Comparison of ENCODE assay signal across 1 cellular context in the genomic region with DNA sequence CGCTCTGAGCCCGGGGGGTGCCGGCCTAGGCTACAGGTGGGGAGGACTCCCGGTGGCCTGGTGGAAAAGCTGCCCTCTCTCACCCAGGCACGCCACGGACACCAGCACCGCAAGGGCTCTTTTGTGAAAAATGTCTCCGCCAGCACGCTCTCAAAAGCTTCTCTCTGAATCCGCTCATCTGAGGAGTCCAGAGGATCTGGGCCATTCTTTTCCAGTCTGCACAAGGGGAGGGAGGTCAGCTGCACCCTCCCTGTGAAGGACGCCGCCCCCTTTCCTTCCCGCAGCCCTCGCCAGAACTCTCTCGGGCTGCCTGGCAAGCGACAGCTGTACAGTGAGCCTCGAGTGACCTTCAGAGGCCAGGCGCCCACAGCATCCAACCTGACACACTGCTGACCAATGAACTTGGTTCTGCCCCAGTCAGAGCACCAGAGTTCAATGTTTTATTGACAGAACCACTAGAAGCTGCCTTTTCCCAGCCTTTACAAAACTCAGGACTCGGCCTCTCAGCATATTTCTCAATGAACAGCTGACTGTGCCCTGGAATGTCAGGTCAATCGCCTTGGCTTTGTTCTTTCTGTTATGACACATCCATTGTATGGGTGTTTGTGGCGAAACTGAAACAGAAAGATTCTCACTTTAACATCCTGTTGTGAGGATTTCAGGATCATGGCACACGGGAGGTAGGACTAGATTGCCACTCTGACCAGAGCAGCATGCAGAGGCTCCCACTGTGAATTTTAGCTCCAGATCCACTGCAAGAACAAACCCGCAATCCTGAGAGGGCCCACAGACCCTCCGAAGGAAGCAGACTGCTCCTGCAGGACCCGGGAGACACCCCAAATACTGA.
TF ChIP-seq lines count a peak whose summit lies in the region.

No MANE protein-coding gene starts in this region.

TF ChIP-seq in HCT116, 20 proteins besides CTCF, POLR2A, EP300 and RAD21 (continued from another document):
- TF ChIP-seq FOSL1 (IDR thresholded peaks at IDR 0.05; ENCODE audit: low read depth) = peak; percentile 65
- no peak for TF ChIP-seq EZH2phosphoT487 (IDR thresholded peaks at IDR 0.05; ENCODE audit: borderline replicate concordance)
- peak; percentile 71 for TF ChIP-seq TCF7L2 (IDR thresholded peaks at IDR 0.05; ENCODE audit: borderline replicate concordance, extremely low read depth, insufficient read depth, insufficient read length)
- no peak for TF ChIP-seq EZH2 (IDR thresholded peaks at IDR 0.05)
- TF ChIP-seq, protein P1, sequence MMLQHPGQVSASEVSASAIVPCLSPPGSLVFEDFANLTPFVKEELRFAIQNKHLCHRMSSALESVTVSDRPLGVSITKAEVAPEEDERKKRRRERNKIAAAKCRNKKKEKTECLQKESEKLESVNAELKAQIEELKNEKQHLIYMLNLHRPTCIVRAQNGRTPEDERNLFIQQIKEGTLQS (IDR thresholded peaks at IDR 0.05) = no peak
- TF ChIP-seq, protein P2, sequence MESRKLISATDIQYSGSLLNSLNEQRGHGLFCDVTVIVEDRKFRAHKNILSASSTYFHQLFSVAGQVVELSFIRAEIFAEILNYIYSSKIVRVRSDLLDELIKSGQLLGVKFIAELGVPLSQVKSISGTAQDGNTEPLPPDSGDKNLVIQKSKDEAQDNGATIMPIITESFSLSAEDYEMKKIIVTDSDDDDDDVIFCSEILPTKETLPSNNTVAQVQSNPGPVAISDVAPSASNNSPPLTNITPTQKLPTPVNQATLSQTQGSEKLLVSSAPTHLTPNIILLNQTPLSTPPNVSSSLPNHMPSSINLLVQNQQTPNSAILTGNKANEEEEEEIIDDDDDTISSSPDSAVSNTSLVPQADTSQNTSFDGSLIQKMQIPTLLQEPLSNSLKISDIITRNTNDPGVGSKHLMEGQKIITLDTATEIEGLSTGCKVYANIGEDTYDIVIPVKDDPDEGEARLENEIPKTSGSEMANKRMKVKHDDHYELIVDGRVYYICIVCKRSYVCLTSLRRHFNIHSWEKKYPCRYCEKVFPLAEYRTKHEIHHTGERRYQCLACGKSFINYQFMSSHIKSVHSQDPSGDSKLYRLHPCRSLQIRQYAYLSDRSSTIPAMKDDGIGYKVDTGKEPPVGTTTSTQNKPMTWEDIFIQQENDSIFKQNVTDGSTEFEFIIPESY (IDR thresholded peaks at IDR 0.05; ENCODE audit: extremely low read depth, insufficient replicate concordance, low read length) = no peak
- no peak for TF ChIP-seq ZFX (IDR thresholded peaks at IDR 0.05)
- TF ChIP-seq CEBPB (IDR thresholded peaks at IDR 0.05; ENCODE audit: low read depth) = peak; percentile 94
- peak; percentile 73 for TF ChIP-seq SP1 (IDR thresholded peaks at IDR 0.05; ENCODE audit: low read depth)
- no peak for TF ChIP-seq SRF (IDR thresholded peaks at IDR 0.05; ENCODE audit: low read depth)
- no peak for TF ChIP-seq POLR2AphosphoS5 (IDR thresholded peaks at IDR 0.05; ENCODE audit: low read depth, low read length)
- peak; percentile 90; the same call in 1 of the 2 replicates for TF ChIP-seq CBX3 (IDR thresholded peaks at IDR 0.05; ENCODE audit: low read depth)
- TF ChIP-seq, protein P3, sequence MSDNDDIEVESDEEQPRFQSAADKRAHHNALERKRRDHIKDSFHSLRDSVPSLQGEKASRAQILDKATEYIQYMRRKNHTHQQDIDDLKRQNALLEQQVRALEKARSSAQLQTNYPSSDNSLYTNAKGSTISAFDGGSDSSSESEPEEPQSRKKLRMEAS (IDR thresholded peaks at IDR 0.05) = peak; percentile 67
- TF ChIP-seq YY1 (IDR thresholded peaks at IDR 0.05; ENCODE audit: extremely low read depth, insufficient replicate concordance, low read depth, low read length) = no peak
- peak; percentile 77 for TF ChIP-seq JUND (IDR thresholded peaks at IDR 0.05)
- TF ChIP-seq, protein P4, sequence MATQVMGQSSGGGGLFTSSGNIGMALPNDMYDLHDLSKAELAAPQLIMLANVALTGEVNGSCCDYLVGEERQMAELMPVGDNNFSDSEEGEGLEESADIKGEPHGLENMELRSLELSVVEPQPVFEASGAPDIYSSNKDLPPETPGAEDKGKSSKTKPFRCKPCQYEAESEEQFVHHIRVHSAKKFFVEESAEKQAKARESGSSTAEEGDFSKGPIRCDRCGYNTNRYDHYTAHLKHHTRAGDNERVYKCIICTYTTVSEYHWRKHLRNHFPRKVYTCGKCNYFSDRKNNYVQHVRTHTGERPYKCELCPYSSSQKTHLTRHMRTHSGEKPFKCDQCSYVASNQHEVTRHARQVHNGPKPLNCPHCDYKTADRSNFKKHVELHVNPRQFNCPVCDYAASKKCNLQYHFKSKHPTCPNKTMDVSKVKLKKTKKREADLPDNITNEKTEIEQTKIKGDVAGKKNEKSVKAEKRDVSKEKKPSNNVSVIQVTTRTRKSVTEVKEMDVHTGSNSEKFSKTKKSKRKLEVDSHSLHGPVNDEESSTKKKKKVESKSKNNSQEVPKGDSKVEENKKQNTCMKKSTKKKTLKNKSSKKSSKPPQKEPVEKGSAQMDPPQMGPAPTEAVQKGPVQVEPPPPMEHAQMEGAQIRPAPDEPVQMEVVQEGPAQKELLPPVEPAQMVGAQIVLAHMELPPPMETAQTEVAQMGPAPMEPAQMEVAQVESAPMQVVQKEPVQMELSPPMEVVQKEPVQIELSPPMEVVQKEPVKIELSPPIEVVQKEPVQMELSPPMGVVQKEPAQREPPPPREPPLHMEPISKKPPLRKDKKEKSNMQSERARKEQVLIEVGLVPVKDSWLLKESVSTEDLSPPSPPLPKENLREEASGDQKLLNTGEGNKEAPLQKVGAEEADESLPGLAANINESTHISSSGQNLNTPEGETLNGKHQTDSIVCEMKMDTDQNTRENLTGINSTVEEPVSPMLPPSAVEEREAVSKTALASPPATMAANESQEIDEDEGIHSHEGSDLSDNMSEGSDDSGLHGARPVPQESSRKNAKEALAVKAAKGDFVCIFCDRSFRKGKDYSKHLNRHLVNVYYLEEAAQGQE (IDR thresholded peaks at IDR 0.05; ENCODE audit: low read depth) = no peak
- TF ChIP-seq SIN3A (IDR thresholded peaks at IDR 0.05; ENCODE audit: low read depth) = peak; percentile 81; the same call in 1 of the 2 replicates
